1 cellular context compared by ENCODE assay signal in the genomic region with DNA sequence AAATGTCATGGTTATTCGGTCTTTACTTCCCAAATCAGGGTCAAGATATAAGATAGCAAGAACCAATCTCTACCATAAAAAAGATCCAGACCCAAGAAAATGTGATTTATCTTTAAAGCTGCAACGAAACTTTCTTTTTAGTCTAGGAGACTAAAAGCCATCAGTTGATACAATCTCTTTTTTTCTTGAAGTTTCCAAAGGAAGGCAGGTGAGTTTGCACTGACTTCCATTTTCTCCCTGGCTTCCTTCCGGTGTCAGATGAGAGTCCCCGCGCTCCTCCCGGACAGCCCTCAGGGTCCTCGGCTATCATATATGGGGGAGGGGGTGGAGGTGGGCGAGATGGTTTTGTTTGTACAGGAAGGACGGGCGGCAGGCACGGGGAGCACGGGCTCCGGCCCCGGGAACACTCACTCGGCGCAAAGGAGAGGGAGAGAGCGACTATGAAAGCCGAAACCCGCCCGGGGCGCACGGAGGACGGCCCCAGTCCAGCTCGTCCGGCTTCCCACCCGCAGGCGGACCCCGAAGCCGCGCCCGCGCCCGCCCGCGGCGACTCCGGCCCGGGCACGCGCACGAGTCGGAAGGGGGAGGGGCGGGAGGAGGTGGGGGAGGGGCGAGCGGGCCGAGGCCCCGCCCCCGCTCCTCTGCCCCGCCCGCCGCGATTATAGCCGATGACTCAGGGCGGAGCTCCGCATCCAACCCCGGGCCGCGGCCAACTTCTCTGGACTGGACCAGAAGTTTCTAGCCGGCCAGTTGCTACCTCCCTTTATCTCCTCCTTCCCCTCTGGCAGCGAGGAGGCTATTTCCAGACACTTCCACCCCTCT.
TF ChIP-seq lines count a peak whose summit lies in the region.

A gene (plus strand): TSS at position 689 of the 822 bp plus-strand sequence. CDS start 296 bp downstream, outside the sequence.

TF ChIP-seq in HepG2, 621 proteins besides CTCF, POLR2A, EP300 and RAD21 (continued from another document and continues in another):
- TF ChIP-seq, protein P1, sequence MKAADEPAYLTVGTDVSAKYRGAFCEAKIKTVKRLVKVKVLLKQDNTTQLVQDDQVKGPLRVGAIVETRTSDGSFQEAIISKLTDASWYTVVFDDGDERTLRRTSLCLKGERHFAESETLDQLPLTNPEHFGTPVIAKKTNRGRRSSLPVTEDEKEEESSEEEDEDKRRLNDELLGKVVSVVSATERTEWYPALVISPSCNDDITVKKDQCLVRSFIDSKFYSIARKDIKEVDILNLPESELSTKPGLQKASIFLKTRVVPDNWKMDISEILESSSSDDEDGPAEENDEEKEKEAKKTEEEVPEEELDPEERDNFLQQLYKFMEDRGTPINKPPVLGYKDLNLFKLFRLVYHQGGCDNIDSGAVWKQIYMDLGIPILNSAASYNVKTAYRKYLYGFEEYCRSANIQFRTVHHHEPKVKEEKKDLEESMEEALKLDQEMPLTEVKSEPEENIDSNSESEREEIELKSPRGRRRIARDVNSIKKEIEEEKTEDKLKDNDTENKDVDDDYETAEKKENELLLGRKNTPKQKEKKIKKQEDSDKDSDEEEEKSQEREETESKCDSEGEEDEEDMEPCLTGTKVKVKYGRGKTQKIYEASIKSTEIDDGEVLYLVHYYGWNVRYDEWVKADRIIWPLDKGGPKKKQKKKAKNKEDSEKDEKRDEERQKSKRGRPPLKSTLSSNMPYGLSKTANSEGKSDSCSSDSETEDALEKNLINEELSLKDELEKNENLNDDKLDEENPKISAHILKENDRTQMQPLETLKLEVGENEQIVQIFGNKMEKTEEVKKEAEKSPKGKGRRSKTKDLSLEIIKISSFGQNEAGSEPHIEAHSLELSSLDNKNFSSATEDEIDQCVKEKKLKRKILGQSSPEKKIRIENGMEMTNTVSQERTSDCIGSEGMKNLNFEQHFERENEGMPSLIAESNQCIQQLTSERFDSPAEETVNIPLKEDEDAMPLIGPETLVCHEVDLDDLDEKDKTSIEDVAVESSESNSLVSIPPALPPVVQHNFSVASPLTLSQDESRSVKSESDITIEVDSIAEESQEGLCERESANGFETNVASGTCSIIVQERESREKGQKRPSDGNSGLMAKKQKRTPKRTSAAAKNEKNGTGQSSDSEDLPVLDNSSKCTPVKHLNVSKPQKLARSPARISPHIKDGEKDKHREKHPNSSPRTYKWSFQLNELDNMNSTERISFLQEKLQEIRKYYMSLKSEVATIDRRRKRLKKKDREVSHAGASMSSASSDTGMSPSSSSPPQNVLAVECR (CRISPR knock-in tag; IDR thresholded peaks at IDR 0.05; ENCODE audit: borderline replicate concordance) = peak; percentile 66; the same call in 1 of the 2 replicates
- TF ChIP-seq, protein P2, sequence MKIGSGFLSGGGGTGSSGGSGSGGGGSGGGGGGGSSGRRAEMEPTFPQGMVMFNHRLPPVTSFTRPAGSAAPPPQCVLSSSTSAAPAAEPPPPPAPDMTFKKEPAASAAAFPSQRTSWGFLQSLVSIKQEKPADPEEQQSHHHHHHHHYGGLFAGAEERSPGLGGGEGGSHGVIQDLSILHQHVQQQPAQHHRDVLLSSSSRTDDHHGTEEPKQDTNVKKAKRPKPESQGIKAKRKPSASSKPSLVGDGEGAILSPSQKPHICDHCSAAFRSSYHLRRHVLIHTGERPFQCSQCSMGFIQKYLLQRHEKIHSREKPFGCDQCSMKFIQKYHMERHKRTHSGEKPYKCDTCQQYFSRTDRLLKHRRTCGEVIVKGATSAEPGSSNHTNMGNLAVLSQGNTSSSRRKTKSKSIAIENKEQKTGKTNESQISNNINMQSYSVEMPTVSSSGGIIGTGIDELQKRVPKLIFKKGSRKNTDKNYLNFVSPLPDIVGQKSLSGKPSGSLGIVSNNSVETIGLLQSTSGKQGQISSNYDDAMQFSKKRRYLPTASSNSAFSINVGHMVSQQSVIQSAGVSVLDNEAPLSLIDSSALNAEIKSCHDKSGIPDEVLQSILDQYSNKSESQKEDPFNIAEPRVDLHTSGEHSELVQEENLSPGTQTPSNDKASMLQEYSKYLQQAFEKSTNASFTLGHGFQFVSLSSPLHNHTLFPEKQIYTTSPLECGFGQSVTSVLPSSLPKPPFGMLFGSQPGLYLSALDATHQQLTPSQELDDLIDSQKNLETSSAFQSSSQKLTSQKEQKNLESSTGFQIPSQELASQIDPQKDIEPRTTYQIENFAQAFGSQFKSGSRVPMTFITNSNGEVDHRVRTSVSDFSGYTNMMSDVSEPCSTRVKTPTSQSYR (CRISPR knock-in tag; IDR thresholded peaks at IDR 0.05; ENCODE audit: borderline replicate concordance) = peak; percentile 94
- TF ChIP-seq, protein P3, sequence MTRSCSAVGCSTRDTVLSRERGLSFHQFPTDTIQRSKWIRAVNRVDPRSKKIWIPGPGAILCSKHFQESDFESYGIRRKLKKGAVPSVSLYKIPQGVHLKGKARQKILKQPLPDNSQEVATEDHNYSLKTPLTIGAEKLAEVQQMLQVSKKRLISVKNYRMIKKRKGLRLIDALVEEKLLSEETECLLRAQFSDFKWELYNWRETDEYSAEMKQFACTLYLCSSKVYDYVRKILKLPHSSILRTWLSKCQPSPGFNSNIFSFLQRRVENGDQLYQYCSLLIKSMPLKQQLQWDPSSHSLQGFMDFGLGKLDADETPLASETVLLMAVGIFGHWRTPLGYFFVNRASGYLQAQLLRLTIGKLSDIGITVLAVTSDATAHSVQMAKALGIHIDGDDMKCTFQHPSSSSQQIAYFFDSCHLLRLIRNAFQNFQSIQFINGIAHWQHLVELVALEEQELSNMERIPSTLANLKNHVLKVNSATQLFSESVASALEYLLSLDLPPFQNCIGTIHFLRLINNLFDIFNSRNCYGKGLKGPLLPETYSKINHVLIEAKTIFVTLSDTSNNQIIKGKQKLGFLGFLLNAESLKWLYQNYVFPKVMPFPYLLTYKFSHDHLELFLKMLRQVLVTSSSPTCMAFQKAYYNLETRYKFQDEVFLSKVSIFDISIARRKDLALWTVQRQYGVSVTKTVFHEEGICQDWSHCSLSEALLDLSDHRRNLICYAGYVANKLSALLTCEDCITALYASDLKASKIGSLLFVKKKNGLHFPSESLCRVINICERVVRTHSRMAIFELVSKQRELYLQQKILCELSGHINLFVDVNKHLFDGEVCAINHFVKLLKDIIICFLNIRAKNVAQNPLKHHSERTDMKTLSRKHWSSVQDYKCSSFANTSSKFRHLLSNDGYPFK (CRISPR knock-in tag; IDR thresholded peaks at IDR 0.05; ENCODE audit: borderline replicate concordance) = peak; percentile 33; the same call in 1 of the 2 replicates
- TF ChIP-seq, protein P4, sequence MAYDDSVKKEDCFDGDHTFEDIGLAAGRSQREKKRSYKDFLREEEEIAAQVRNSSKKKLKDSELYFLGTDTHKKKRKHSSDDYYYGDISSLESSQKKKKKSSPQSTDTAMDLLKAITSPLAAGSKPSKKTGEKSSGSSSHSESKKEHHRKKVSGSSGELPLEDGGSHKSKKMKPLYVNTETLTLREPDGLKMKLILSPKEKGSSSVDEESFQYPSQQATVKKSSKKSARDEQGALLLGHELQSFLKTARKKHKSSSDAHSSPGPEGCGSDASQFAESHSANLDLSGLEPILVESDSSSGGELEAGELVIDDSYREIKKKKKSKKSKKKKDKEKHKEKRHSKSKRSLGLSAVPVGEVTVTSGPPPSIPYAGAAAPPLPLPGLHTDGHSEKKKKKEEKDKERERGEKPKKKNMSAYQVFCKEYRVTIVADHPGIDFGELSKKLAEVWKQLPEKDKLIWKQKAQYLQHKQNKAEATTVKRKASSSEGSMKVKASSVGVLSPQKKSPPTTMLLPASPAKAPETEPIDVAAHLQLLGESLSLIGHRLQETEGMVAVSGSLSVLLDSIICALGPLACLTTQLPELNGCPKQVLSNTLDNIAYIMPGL (CRISPR knock-in tag; IDR thresholded peaks at IDR 0.05; ENCODE audit: borderline replicate concordance in 1 of 2, low read depth in 1 of 2) = peak in 1 of 2 experiments; percentile 44; a peak in 2 of 4 replicates
- no peak for TF ChIP-seq ZNF230 (CRISPR knock-in tag; IDR thresholded peaks at IDR 0.05)
- TF ChIP-seq HOXA3 (CRISPR knock-in tag; IDR thresholded peaks at IDR 0.05) = 0 out of 2 replicates have a peak, but pooled peaks have one; percentile 45
- TF ChIP-seq, protein P5, sequence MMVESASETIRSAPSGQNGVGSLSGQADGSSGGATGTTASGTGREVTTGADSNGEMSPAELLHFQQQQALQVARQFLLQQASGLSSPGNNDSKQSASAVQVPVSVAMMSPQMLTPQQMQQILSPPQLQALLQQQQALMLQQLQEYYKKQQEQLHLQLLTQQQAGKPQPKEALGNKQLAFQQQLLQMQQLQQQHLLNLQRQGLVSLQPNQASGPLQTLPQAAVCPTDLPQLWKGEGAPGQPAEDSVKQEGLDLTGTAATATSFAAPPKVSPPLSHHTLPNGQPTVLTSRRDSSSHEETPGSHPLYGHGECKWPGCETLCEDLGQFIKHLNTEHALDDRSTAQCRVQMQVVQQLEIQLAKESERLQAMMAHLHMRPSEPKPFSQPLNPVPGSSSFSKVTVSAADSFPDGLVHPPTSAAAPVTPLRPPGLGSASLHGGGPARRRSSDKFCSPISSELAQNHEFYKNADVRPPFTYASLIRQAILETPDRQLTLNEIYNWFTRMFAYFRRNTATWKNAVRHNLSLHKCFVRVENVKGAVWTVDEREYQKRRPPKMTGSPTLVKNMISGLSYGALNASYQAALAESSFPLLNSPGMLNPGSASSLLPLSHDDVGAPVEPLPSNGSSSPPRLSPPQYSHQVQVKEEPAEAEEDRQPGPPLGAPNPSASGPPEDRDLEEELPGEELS (CRISPR knock-in tag; IDR thresholded peaks at IDR 0.05) = peak; percentile 36; the same call in 1 of the 2 replicates
- peak; percentile 53 for TF ChIP-seq SAP130 (CRISPR knock-in tag; IDR thresholded peaks at IDR 0.05; ENCODE audit: low read depth)
- TF ChIP-seq ZFP36L1 (CRISPR knock-in tag; IDR thresholded peaks at IDR 0.05) = 0 out of 2 replicates have a peak, but pooled peaks have one; percentile 16
- TF ChIP-seq, protein P6, sequence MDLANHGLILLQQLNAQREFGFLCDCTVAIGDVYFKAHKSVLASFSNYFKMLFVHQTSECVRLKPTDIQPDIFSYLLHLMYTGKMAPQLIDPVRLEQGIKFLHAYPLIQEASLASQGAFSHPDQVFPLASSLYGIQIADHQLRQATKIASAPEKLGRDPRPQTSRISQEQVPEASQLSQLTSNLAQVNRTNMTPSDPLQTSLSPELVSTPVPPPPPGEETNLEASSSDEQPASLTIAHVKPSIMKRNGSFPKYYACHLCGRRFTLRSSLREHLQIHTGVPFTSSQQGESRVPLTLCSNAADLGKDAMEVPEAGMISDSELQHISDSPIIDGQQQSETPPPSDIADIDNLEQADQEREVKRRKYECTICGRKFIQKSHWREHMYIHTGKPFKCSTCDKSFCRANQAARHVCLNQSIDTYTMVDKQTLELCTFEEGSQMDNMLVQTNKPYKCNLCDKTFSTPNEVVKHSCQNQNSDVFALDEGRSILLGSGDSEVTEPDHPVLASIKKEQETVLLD (CRISPR knock-in tag; IDR thresholded peaks at IDR 0.05; ENCODE audit: low read depth) = 0 out of 2 replicates have a peak, but pooled peaks have one; percentile 15
- TF ChIP-seq SP1 (IDR thresholded peaks at IDR 0.05) = no peak
- TF ChIP-seq SP1 (CRISPR knock-in tag; IDR thresholded peaks at IDR 0.05) = peak; percentile 53; the same call in 1 of the 2 replicates
- no peak for TF ChIP-seq ZNF749 (CRISPR knock-in tag; IDR thresholded peaks at IDR 0.05; ENCODE audit: borderline replicate concordance)
- peak; percentile 26; the same call in 1 of the 2 replicates for TF ChIP-seq ELF3 (CRISPR knock-in tag; IDR thresholded peaks at IDR 0.05)
- peak; percentile 41; the same call in 1 of the 2 replicates for TF ChIP-seq CCDC6 (CRISPR knock-in tag; IDR thresholded peaks at IDR 0.05)
- TF ChIP-seq ZFP62 (CRISPR knock-in tag; IDR thresholded peaks at IDR 0.05) = no peak
- no peak; the same call in 1 of the 2 replicates for TF ChIP-seq TOE1 (CRISPR knock-in tag; IDR thresholded peaks at IDR 0.05)
- TF ChIP-seq, protein P7, sequence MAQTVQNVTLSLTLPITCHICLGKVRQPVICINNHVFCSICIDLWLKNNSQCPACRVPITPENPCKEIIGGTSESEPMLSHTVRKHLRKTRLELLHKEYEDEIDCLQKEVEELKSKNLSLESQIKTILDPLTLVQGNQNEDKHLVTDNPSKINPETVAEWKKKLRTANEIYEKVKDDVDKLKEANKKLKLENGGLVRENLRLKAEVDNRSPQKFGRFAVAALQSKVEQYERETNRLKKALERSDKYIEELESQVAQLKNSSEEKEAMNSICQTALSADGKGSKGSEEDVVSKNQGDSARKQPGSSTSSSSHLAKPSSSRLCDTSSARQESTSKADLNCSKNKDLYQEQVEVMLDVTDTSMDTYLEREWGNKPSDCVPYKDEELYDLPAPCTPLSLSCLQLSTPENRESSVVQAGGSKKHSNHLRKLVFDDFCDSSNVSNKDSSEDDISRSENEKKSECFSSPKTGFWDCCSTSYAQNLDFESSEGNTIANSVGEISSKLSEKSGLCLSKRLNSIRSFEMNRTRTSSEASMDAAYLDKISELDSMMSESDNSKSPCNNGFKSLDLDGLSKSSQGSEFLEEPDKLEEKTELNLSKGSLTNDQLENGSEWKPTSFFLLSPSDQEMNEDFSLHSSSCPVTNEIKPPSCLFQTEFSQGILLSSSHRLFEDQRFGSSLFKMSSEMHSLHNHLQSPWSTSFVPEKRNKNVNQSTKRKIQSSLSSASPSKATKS (CRISPR knock-in tag; IDR thresholded peaks at IDR 0.05) = 0 out of 2 replicates have a peak, but pooled peaks have one; percentile 23
- TF ChIP-seq ZNF264 (CRISPR knock-in tag; IDR thresholded peaks at IDR 0.05) = 0 out of 2 replicates have a peak, but pooled peaks have one; percentile 32
- peak; percentile 35; the same call in 1 of the 2 replicates for TF ChIP-seq ZBTB38 (CRISPR knock-in tag; IDR thresholded peaks at IDR 0.05)
- no peak for TF ChIP-seq MYNN (CRISPR knock-in tag; IDR thresholded peaks at IDR 0.05; ENCODE audit: low read depth)
- TF ChIP-seq ZBTB3 (CRISPR knock-in tag; IDR thresholded peaks at IDR 0.05; ENCODE audit: borderline replicate concordance, low read depth) = 0 out of 2 replicates have a peak, but pooled peaks have one; percentile 36
- TF ChIP-seq, protein P8, sequence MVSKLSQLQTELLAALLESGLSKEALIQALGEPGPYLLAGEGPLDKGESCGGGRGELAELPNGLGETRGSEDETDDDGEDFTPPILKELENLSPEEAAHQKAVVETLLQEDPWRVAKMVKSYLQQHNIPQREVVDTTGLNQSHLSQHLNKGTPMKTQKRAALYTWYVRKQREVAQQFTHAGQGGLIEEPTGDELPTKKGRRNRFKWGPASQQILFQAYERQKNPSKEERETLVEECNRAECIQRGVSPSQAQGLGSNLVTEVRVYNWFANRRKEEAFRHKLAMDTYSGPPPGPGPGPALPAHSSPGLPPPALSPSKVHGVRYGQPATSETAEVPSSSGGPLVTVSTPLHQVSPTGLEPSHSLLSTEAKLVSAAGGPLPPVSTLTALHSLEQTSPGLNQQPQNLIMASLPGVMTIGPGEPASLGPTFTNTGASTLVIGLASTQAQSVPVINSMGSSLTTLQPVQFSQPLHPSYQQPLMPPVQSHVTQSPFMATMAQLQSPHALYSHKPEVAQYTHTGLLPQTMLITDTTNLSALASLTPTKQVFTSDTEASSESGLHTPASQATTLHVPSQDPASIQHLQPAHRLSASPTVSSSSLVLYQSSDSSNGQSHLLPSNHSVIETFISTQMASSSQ (IDR thresholded peaks at IDR 0.05; ENCODE audit: low read depth) = no peak
- TF ChIP-seq, protein P8 (CRISPR knock-in tag; IDR thresholded peaks at IDR 0.05; ENCODE audit: borderline replicate concordance) = no peak
